8 cellular contexts compared by ENCODE assay signal in the genomic region with DNA sequence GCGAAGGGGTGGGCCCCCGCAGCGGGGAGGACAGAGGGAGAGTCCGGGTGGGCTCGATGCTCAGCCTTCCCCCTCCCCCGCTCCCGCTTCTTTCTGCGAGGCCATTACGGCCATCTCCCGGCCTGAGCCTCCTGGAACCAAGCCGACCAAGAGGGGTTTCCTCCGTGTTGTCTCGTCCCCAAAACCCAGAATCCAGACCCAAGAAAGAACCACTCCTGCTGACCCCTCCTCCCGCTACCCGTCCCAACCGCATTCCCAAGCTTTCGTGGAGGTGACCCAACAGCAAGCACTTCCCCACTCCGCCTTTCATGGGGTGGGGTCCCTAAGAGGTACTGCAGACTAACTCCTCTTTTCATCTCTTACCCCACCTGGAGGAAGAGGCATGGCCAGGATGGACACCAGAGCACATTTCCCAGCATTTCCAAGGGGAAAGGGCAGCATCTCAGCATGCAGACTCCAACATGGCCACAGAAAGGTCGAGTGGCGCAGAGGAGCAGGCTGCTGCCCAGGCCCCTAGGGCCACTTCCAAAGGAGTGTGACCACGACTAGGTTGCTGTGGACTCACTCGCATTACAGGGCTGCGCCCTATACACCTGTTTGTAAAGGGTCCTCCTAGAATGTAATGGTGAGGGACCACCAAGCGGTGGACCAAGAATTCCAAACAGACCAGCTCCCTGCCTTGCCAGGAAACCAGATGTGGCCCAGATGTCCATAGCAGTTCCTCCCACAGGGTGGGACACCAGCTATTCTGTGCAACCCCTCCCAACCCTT. TPM values are rescaled to one million over a fixed set of nuclear protein-coding genes. Genes with fewer than 3 reads are reported as not detected.
DNase-seq lines count a peak whose midpoint lies in the region; ATAC-seq and TF ChIP-seq lines count a peak whose summit lies in the region.

No MANE protein-coding gene starts in this region.

- H3K27me3 Mint-ChIP-seq in activated naive CD8-positive, alpha-beta T cell: peaks cover 5% of the 10 kb centered on the region
- H3K27me3 Mint-ChIP-seq in immature natural killer cell (ENCODE audit: low read depth in 3 of 3): peaks cover 8 to 16% (median 12%) of the 10 kb centered on the region in 3 donors

- peaks cover 16% of the 10 kb centered on the region for H3K4me1 Mint-ChIP-seq in activated naive CD8-positive, alpha-beta T cell (ENCODE audit: low read depth)
- H3K4me1 Mint-ChIP-seq in immature natural killer cell: peaks cover 14 to 18% of the 10 kb centered on the region in 2 donors

- DNase-seq in GM03348 (ENCODE audit: low spot score) (peak; percentile 55), immature natural killer cell (peak in 1 of 3 donors; percentile 14), suprapubic skin (ENCODE audit: low spot score in 2 of 2) (peak in 1 of 2 donors; percentile 66), NCI-H187 (lab: John Stamatoyannopoulos, UW) (no peak), 8988T (no peak), GM19238 (ENCODE audit: insufficient read length, low spot score) (no peak)

- H3K9me3 ChIP-seq in suprapubic skin: no peaks in the 10 kb centered on the region

- H3K27ac ChIP-seq in suprapubic skin: peak overlapping the region; percentile 77

- TF ChIP-seq EP300 in suprapubic skin (IDR thresholded peaks at IDR 0.05): no peak

- ATAC-seq in HG03175 (IDR thresholded peaks at IDR 0.05; ENCODE audit: unreplicated experiment): peak; percentile 3

- H3K36me3 ChIP-seq in suprapubic skin: no peaks in the 10 kb centered on the region

- no peak for TF ChIP-seq POLR2A in suprapubic skin (IDR thresholded peaks at IDR 0.05)

- no peak for TF ChIP-seq CTCF in suprapubic skin (IDR thresholded peaks at IDR 0.05)

- H3K9me3 Mint-ChIP-seq in activated naive CD8-positive, alpha-beta T cell (ENCODE audit: low read depth): no peaks in the 10 kb centered on the region
- H3K9me3 Mint-ChIP-seq in immature natural killer cell: no peaks in the 10 kb centered on the region

- H3K27me3 ChIP-seq in suprapubic skin: no peaks in the 10 kb centered on the region

- H3K4me3 ChIP-seq in suprapubic skin: peak overlapping the region; percentile 58

- 23% methylated on average over 14 of the region's 24 CpGs for WGBS in suprapubic skin

- H3K36me3 Mint-ChIP-seq in activated naive CD8-positive, alpha-beta T cell: no peaks in the 10 kb centered on the region
- H3K36me3 Mint-ChIP-seq in immature natural killer cell: no peaks in the 10 kb centered on the region

- H3K4me3 Mint-ChIP-seq in activated naive CD8-positive, alpha-beta T cell: peak overlapping the region; percentile 86
- peak overlapping the region; percentile 74 to 93 (median 88) for H3K4me3 Mint-ChIP-seq in immature natural killer cell

- H3K4me1 ChIP-seq in suprapubic skin: peaks cover 57% of the 10 kb centered on the region

- H3K27ac Mint-ChIP-seq in activated naive CD8-positive, alpha-beta T cell: peak overlapping the region; percentile 54
- H3K27ac Mint-ChIP-seq in immature natural killer cell: peak overlapping the region in 3 of 6 donors; percentile 46 to 60 (median 53)

RNA-seq across cellular contexts. Expression of gene MRPL14, which starts 53.5 kb away (rescaled TPM):
- polyA plus RNA-seq in immature natural killer cell: 100 to 1,000 TPM; 107 to 178 (median 120) TPM
- total RNA-seq in suprapubic skin: 10 to 100 TPM; 25.1 to 49.8 (median 44.0) TPM

RNA-seq across cellular contexts. Expression of gene TMEM63B, which starts 53.6 kb away (rescaled TPM):
- 1 to 10 TPM in 2 of 3 donors, under 1 TPM in 1; 0.25 to 1.7 (median 1.5) TPM for polyA plus RNA-seq in immature natural killer cell
- total RNA-seq in suprapubic skin: 10 to 100 TPM; 71.5 to 89.0 (median 84.5) TPM
